ENCODE assay signal across 29 cellular contexts in the genomic region with DNA sequence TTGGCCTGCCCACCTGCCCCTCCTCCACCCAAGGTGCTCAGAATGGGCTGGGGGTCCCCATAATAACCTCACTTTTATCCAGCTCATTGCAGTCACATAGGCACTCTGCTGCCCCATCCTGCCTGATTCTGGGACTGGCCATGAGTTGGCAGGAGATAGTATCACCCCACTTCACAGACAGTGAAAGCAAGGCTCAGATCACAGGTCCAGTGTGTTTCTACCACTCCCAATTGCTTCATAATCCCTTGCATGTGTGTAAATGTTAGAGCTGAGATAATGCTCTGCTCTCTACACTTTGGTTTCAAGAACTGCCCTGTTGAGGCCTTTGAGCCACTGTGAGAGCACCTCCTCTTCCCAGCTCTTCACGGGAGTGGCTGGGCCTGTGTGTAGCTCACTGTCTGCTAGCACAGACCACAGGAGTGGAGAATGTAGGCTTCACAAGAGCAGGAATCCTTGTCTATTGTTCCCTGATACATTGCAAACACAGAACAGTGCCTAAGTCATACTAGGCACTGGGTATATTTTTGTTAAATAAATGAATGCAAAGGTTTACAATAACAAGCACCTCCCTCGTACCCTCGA. TPM values are rescaled to one million over a fixed set of nuclear protein-coding genes. Genes with fewer than 3 reads are reported as not detected.
"Had no signal": no experiment of that assay in that cellular context is flagged by ENCODE, and none has a peak within 500 bp of the region (broad histone marks: within the 10 kb centered on the region; RNA-seq: fewer than 3 reads in every experiment).

No MANE protein-coding gene starts in this region.

- ATAC-seq: activated CD8-positive, alpha-beta T cell treated with anti-CD3 and anti-CD28 coated beads for 36 hours; activated T-cell treated with anti-CD3 and anti-CD28 coated beads, Interleukin-2, amount 50 U/mL, for 4 hours; pancreas; WTC11 had no signal

- H3K9me3 Mint-ChIP-seq: activated CD8-positive, alpha-beta T cell treated with anti-CD3 and anti-CD28 coated beads for 36 hours; activated naive CD4-positive, alpha-beta T cell treated with anti-CD3 and anti-CD28 coated beads, Interleukin-2, amount 50 U/mL, for 72 hours; activated T-cell treated with anti-CD3 and anti-CD28 coated beads, Interleukin-2, amount 50 U/mL, for 4 hours; activated T-helper 17 cell treated with anti-CD3 and anti-CD28 coated beads, Interleukin-2, amount 50 U/mL, for 72 hours; dendritic cell treated with granulocyte-macrophage colony-stimulating factor and Interleukin-4, amounts not matched to agents 40 ng/mL and 50 ng/mL, for 4 days; immature natural killer cell; mesothelial cell of epicardium; naive B cell; nephron progenitor cell; WTC11 had no signal

- H3K27ac ChIP-seq: breast epithelium, foreskin keratinocyte, pancreas, right atrium auricular region, tibial nerve had no signal

- H3K27me3 ChIP-seq: breast epithelium, foreskin keratinocyte, heart left ventricle, pancreas, right atrium auricular region, tibial nerve had no signal

- H3K4me3 Mint-ChIP-seq: activated CD8-positive, alpha-beta T cell treated with anti-CD3 and anti-CD28 coated beads for 36 hours; activated T-cell treated with anti-CD3 and anti-CD28 coated beads, Interleukin-2, amount 50 U/mL, for 4 hours; activated T-helper 17 cell treated with anti-CD3 and anti-CD28 coated beads, Interleukin-2, amount 50 U/mL, for 72 hours; dendritic cell treated with granulocyte-macrophage colony-stimulating factor and Interleukin-4, amounts not matched to agents 40 ng/mL and 50 ng/mL, for 4 days; immature natural killer cell; mesothelial cell of epicardium; nephron progenitor cell; WTC11 had no signal

- H3K27ac Mint-ChIP-seq: activated CD8-positive, alpha-beta T cell treated with anti-CD3 and anti-CD28 coated beads for 36 hours; dendritic cell treated with granulocyte-macrophage colony-stimulating factor and Interleukin-4, amounts not matched to agents 40 ng/mL and 50 ng/mL, for 4 days; immature natural killer cell; mesothelial cell of epicardium; nephron progenitor cell; WTC11 had no signal

- H3K27me3 Mint-ChIP-seq: activated CD8-positive, alpha-beta T cell treated with anti-CD3 and anti-CD28 coated beads for 36 hours; activated T-helper 17 cell treated with anti-CD3 and anti-CD28 coated beads, Interleukin-2, amount 50 U/mL, for 72 hours; dendritic cell treated with granulocyte-macrophage colony-stimulating factor and Interleukin-4, amounts not matched to agents 40 ng/mL and 50 ng/mL, for 4 days; naive B cell had no signal

- H3K36me3 Mint-ChIP-seq: activated naive CD4-positive, alpha-beta T cell treated with anti-CD3 and anti-CD28 coated beads, Interleukin-2, amount 50 U/mL, for 72 hours; mesothelial cell of epicardium; naive B cell; WTC11 had no signal

- H3K9me3 ChIP-seq: breast epithelium, heart left ventricle, pancreas, right atrium auricular region, tibial nerve had no signal

- DNase-seq: activated CD4-positive, alpha-beta T cell treated with anti-CD3 and anti-CD28 coated beads for 1 hour; activated CD4-positive, alpha-beta T cell treated with anti-CD3 and anti-CD28 coated beads, Interleukin-2, amount 50 U/mL, for 1 hour; activated CD8-positive, alpha-beta T cell treated with anti-CD3 and anti-CD28 coated beads for 36 hours; activated gamma-delta T cell treated with Interleukin-2 at 50 U/mL for 16 hours; activated T-cell treated with anti-CD3 and anti-CD28 coated beads, Interleukin-2, amount 50 U/mL, for 4 hours; central memory CD4-positive, alpha-beta T cell; foreskin keratinocyte; heart left ventricle; hypothalamus; immature natural killer cell; naive B cell; nephron progenitor cell; pancreas; stimulated activated CD4-positive, alpha-beta T cell treated with anti-CD3 and anti-CD28 coated beads, Interleukin-2, amount 100 ng/mL, for 48 hours; stimulated activated naive CD4-positive, alpha-beta T cell treated with Interleukin-2 at 50 U/mL for 16 hours; T-helper 2 cell had no signal

RNA-seq across cellular contexts. Expression of gene IL17B, which starts 12.8 kb away (rescaled TPM):
- total RNA-seq: activated CD8-positive, alpha-beta T cell treated with anti-CD3 and anti-CD28 coated beads for 36 hours; activated naive CD4-positive, alpha-beta T cell treated with anti-CD3 and anti-CD28 coated beads, Interleukin-2, amount 50 U/mL, for 72 hours; activated T-cell treated with anti-CD3 and anti-CD28 coated beads, Interleukin-2, amount 50 U/mL, for 4 hours; activated T-helper 17 cell treated with anti-CD3 and anti-CD28 coated beads, Interleukin-2, amount 50 U/mL, for 72 hours; epithelial cell of proximal tubule; foreskin keratinocyte; kidney epithelial cell; lower leg skin; mesothelial cell of epicardium; pancreas; pulmonary artery endothelial cell; temporal lobe; WTC11 had no signal
